In the genomic region with DNA sequence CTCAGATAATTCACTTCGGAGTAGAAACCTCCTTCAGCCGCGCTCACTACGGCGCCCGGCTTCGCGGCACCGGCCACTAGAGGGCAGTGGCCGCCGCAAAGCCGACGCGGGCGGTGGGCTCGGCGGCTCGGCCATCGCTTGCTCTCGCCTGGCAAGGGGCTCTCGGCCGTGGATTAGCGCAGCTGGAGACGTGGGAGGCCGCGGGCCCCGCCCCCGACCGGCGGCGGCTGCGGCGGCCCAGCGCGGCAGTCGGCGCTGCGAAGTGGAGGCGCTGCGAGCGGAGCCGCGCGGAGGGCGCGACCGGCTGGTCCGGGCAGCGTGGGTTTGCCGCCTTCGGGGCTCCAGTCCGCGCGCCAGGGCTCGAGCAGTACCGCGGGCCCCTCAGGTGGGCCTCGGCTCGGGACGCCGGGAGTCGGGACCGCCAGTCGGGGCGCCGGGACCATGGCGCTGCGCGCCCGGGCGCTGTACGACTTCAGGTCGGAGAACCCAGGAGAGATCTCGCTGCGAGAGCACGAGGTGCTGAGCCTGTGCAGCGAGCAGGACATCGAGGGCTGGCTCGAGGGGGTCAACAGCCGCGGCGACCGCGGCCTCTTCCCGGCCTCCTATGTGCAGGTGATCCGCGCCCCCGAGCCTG, we compare ENCODE assay signal across 8 cellular contexts. TPM values are rescaled to one million over a fixed set of nuclear protein-coding genes. Genes with fewer than 3 reads are reported as not detected.
DNase-seq lines count a peak whose midpoint lies in the region; ATAC-seq and TF ChIP-seq lines count a peak whose summit lies in the region.

A gene with protein sequence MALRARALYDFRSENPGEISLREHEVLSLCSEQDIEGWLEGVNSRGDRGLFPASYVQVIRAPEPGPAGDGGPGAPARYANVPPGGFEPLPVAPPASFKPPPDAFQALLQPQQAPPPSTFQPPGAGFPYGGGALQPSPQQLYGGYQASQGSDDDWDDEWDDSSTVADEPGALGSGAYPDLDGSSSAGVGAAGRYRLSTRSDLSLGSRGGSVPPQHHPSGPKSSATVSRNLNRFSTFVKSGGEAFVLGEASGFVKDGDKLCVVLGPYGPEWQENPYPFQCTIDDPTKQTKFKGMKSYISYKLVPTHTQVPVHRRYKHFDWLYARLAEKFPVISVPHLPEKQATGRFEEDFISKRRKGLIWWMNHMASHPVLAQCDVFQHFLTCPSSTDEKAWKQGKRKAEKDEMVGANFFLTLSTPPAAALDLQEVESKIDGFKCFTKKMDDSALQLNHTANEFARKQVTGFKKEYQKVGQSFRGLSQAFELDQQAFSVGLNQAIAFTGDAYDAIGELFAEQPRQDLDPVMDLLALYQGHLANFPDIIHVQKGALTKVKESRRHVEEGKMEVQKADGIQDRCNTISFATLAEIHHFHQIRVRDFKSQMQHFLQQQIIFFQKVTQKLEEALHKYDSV (plus strand): TSS at position 248 of the 634 bp plus-strand sequence. CDS start 194 bp downstream, at position 442.

- in situ Hi-C loops in endometrial microvascular endothelial cells (cut with HindIII; ENCODE audit: inconsistent ontology term, low pct_unique_long_range_greater_than_20kb, low sequenced_read_pairs), result no loop called here

- H3K4me3 ChIP-seq in Caco-2 (ENCODE audit: low read depth, low read length) (peak within 1 kb of the TSS; percentile 95), NT2/D1 (ENCODE audit: insufficient read length, low read depth) (peak within 1 kb of the TSS; percentile 73)

- H3K9me3 Mint-ChIP-seq in Caco-2 (ENCODE audit: unreplicated experiment), result no peaks in the 10 kb centered on the region

- H3K9me3 ChIP-seq in Caco-2, result no peaks in the 10 kb centered on the region
- peaks cover 6% of the 10 kb centered on the region; the same call in 1 of the 2 replicates for H3K9me3 ChIP-seq in NT2/D1 (ENCODE audit: insufficient read depth, low read length)

- H3K27me3 Mint-ChIP-seq in Caco-2 (ENCODE audit: insufficient read depth, unreplicated experiment), result no peaks in the 10 kb centered on the region

- H3K4me1 ChIP-seq in Caco-2 (peaks cover 25% of the 10 kb centered on the region), NT2/D1 (ENCODE audit: insufficient read depth, insufficient read length) (peaks cover 5% of the 10 kb centered on the region)

- peak within 1 kb of the TSS; percentile 68 for H3K4me3 Mint-ChIP-seq in Caco-2 (ENCODE audit: unreplicated experiment)

- H3K36me3 Mint-ChIP-seq in Caco-2 (ENCODE audit: insufficient read depth, unreplicated experiment), result peaks cover 9% of the 10 kb centered on the region

- H3K36me3 ChIP-seq in Caco-2 (ENCODE audit: control insufficient read depth, insufficient read depth, low read length), result no peaks in the 10 kb centered on the region
- peaks cover 28% of the 10 kb centered on the region for H3K36me3 ChIP-seq in NT2/D1 (ENCODE audit: insufficient read depth, insufficient read length, low read length)

- peak; percentile 93 to 97 for TF ChIP-seq CTCF in Caco-2 (IDR thresholded peaks at IDR 0.05; ENCODE audit: insufficient read depth in 1 of 2, low read depth in 1 of 2, low read length in 1 of 2, severe bottlenecking in 1 of 2, unreplicated experiment in 1 of 2)

- no peaks in the 10 kb centered on the region for H3K27me3 ChIP-seq in Caco-2 (replicated peaks; ENCODE audit: control insufficient read depth, insufficient read depth, low read length)
- no peaks in the 10 kb centered on the region for H3K27me3 ChIP-seq in NT2/D1 (ENCODE audit: insufficient read depth, insufficient read length)

- BruUV-seq in Caco-2 (replicated peaks; lab: Mats Ljungman, UMichigan), result no TSS peak

- CTCF ChIA-PET in Caco-2 (lab: Charles Lee), result interaction anchor here (0.6 to 4.2 kb wide), 8 partner anchors 106 to 349 kb away, joined by 3 to 48 read pairs (median 5); no protein-coding TSS in a partner anchor

- peak within 1 kb of the TSS; percentile 88 for H3K9ac ChIP-seq in NT2/D1 (ENCODE audit: insufficient read length, low read depth)

- peak; percentile 93 to 95 for DNase-seq in Caco-2
- DNase-seq in HT1080 (ENCODE audit: low read depth), result peak; percentile 77
- peak; percentile 72 for DNase-seq in NT2/D1 (ENCODE audit: low read depth, low spot score)
- peak; percentile 81 for DNase-seq in activated CD8-positive, alpha-beta memory T cell treated with anti-CD3 and anti-CD28 coated beads, Interleukin-2, amount 50 U/mL, for 1 hour (ENCODE audit: extremely low read depth)
- peak; percentile 92 for DNase-seq in midbrain (lab: John Stamatoyannopoulos, UW)
- peak; percentile 83 to 86 for DNase-seq in stimulated activated CD8-positive, alpha-beta memory T cell treated with anti-CD3 and anti-CD28 coated beads, Interleukin-15, amount 100 ng/mL, for 48 hours (ENCODE audit: low read depth in 2 of 2)

- H3K4me1 Mint-ChIP-seq in Caco-2 (ENCODE audit: low read depth, unreplicated experiment), result no peaks in the 10 kb centered on the region

- no peak within 1 kb of the TSS for H3K27ac Mint-ChIP-seq in Caco-2 (ENCODE audit: unreplicated experiment)

- POLR2A ChIA-PET in Caco-2 (lab: Charles Lee), result interaction anchor here (1.2 kb wide), 1 partner anchor 207 kb away, joined by 12 read pairs; the partner anchor contains the start of gene ARL15

- ATAC-seq in GM21360 (IDR thresholded peaks at IDR 0.05; ENCODE audit: unreplicated experiment), result peak; percentile 96

- intact Hi-C loops in Caco-2 (cut with micrococcal nuclease; ENCODE audit: unreplicated experiment), result loop anchor here (1.0 to 10.0 kb wide), 8 partner anchors 107 to 637 kb away; no protein-coding TSS in a partner anchor

RNA-seq across cellular contexts. Expression of the gene that starts here (rescaled TPM):
- 25.0 and 28.0 TPM in 2 replicates for total RNA-seq in Caco-2 (2022)
- total RNA-seq in HT1080 (2014; rRNA removed; shearing (Covaris generic)), result 9.4 and 14.5 TPM in 2 replicates
- polyA plus RNA-seq in HT1080 (2015; cell fraction: cytosol; rRNA removed), result 5.7 and 6.1 TPM in 2 replicates
- 3.9 and 4.6 TPM in 2 replicates for polyA plus RNA-seq in HT1080 (2015; cell fraction: nucleus; rRNA removed)
- 39.2 TPM for total RNA-seq in endometrial microvascular endothelial cells (ENCODE audit: inconsistent ontology term)

Comparison
In these comparisons a context has a peak if more than half of its experiments do, and no peak if none do; other contexts are left out.
1. Peak in every context shown above with its lines: DNase-seq, ATAC-seq and H3K4me3 ChIP-seq.